ENCODE assay signal across 10 cellular contexts in genomic region chr1:65425697-65426096, GRCh38. TPM values are rescaled to one million over a fixed set of nuclear protein-coding genes. Genes with fewer than 3 reads are reported as not detected.
DNase-seq lines count a peak whose midpoint lies in the region; ATAC-seq and TF ChIP-seq lines count a peak whose summit lies in the region.
"Had no signal": no experiment of that assay in that cellular context is flagged by ENCODE, and none has a peak within 500 bp of the region (broad histone marks: within the 10 kb centered on the region; RNA-seq: fewer than 3 reads in every experiment).

No MANE protein-coding gene starts in this region.

- H3K4me3 ChIP-seq in epithelial cell of proximal tubule (ENCODE audit: low read depth, low read length) = no peak overlapping the region
- H3K4me3 ChIP-seq: upper lobe of right lung had no signal

- DNase-seq in GM04503 (ENCODE audit: low read depth) (peak; percentile 94), RPMI7951 (ENCODE audit: low read depth) (peak; percentile 84), epithelial cell of proximal tubule (ENCODE audit: low read depth) (peak; percentile 96), non-pigmented ciliary epithelial cell (ENCODE audit: low read depth) (peak; percentile 67), ecto neural progenitor cell (ENCODE audit: low spot score) (no peak), DMS 273 (lab: John Stamatoyannopoulos, UW; ENCODE audit: unreplicated experiment) (no peak)
- DNase-seq in naive thymus-derived CD8-positive, alpha-beta T cell = no peak
- DNase-seq in stimulated activated effector memory CD8-positive, alpha-beta T cell treated with anti-CD3 and anti-CD28 coated beads, Interleukin-12 subunit alpha, Interleukin-12 subunit beta, amount 100 ng/mL, for 72 hours (ENCODE audit: low spot score in 2 of 2) = no peak
- DNase-seq: upper lobe of right lung had no signal

- no peak for TF ChIP-seq CTCF in epithelial cell of proximal tubule (conservative IDR thresholded peaks at IDR 0.05; ENCODE audit: low read depth, low read length)

- H3K4me1 Mint-ChIP-seq in naive thymus-derived CD8-positive, alpha-beta T cell = peaks cover 7 to 22% (median 9%) of the 10 kb centered on the region in 4 donors
- peaks cover 29% of the 10 kb centered on the region for H3K4me1 Mint-ChIP-seq in stimulated activated effector memory CD8-positive, alpha-beta T cell treated with anti-CD3 and anti-CD28 coated beads, Interleukin-12 subunit alpha, Interleukin-12 subunit beta, amount 100 ng/mL, for 72 hours

- peak overlapping the region in 2 of 10 donors; percentile 5 to 21 for H3K27ac Mint-ChIP-seq in naive thymus-derived CD8-positive, alpha-beta T cell
- H3K27ac Mint-ChIP-seq in stimulated activated effector memory CD8-positive, alpha-beta T cell treated with anti-CD3 and anti-CD28 coated beads, Interleukin-12 subunit alpha, Interleukin-12 subunit beta, amount 100 ng/mL, for 72 hours = no peak overlapping the region

- H3K27me3 Mint-ChIP-seq in naive thymus-derived CD8-positive, alpha-beta T cell = no peaks in the 10 kb centered on the region

- no peak overlapping the region for H3K4me3 Mint-ChIP-seq in naive thymus-derived CD8-positive, alpha-beta T cell
- H3K4me3 Mint-ChIP-seq in stimulated activated effector memory CD8-positive, alpha-beta T cell treated with anti-CD3 and anti-CD28 coated beads, Interleukin-12 subunit alpha, Interleukin-12 subunit beta, amount 100 ng/mL, for 72 hours = no peak overlapping the region

- no peaks in the 10 kb centered on the region for H3K9me3 Mint-ChIP-seq in naive thymus-derived CD8-positive, alpha-beta T cell
- no peaks in the 10 kb centered on the region for H3K9me3 Mint-ChIP-seq in stimulated activated effector memory CD8-positive, alpha-beta T cell treated with anti-CD3 and anti-CD28 coated beads, Interleukin-12 subunit alpha, Interleukin-12 subunit beta, amount 100 ng/mL, for 72 hours

- POLR2A ChIA-PET in naive thymus-derived CD8-positive, alpha-beta T cell (lab: Charles Lee) = no interaction called here

- ATAC-seq in naive thymus-derived CD8-positive, alpha-beta T cell = no peak
- ATAC-seq in stimulated activated effector memory CD8-positive, alpha-beta T cell treated with anti-CD3 and anti-CD28 coated beads, Interleukin-12 subunit alpha, Interleukin-12 subunit beta, amount 100 ng/mL, for 72 hours = no peak
- ATAC-seq: esophagus mucosa, upper lobe of right lung had no signal

- H3K36me3 Mint-ChIP-seq in naive thymus-derived CD8-positive, alpha-beta T cell = peaks cover 6 to 38% (median 9%) of the 10 kb centered on the region in 3 donors
- H3K36me3 Mint-ChIP-seq in stimulated activated effector memory CD8-positive, alpha-beta T cell treated with anti-CD3 and anti-CD28 coated beads, Interleukin-12 subunit alpha, Interleukin-12 subunit beta, amount 100 ng/mL, for 72 hours = peaks cover 55% of the 10 kb centered on the region

RNA-seq across cellular contexts. Expression of gene LEPR, which starts 5.2 kb away (rescaled TPM):
- total RNA-seq in RPMI7951 (2014; rRNA removed; shearing (Covaris generic)) = 8.5 and 10.9 TPM in 2 replicates
- 10.6 and 12.4 TPM in 2 replicates for total RNA-seq in epithelial cell of proximal tubule
- 1 to 10 TPM; 3.3 to 3.8 TPM for total RNA-seq in naive thymus-derived CD8-positive, alpha-beta T cell
- polyA plus RNA-seq in naive thymus-derived CD8-positive, alpha-beta T cell = 1 to 10 TPM; 1.6 to 2.4 (median 1.8) TPM

RNA-seq across cellular contexts. Expression of gene LEPROT, which starts 5.2 kb away (rescaled TPM):
- total RNA-seq in RPMI7951 (2014; rRNA removed; shearing (Covaris generic)) = 42.7 and 56.4 TPM in 2 replicates
- 47.3 and 71.7 TPM in 2 replicates for total RNA-seq in epithelial cell of proximal tubule
- total RNA-seq in naive thymus-derived CD8-positive, alpha-beta T cell = 10 to 100 TPM; 29.7 to 36.4 TPM
- 10 to 100 TPM; 10.6 to 16.6 (median 13.9) TPM for polyA plus RNA-seq in naive thymus-derived CD8-positive, alpha-beta T cell

Comparison
In these comparisons a context has a peak if more than half of its experiments do, and no peak if none do; other contexts are left out.
1. DNase-seq: peak in GM04503 (single experiment), RPMI7951 (single experiment), epithelial cell of proximal tubule (single experiment) and non-pigmented ciliary epithelial cell (single experiment); none in ecto neural progenitor cell (single experiment), naive thymus-derived CD8-positive, alpha-beta T cell (0 of 10), stimulated activated effector memory CD8-positive, alpha-beta T cell treated with anti-CD3 and anti-CD28 coated beads, Interleukin-12 subunit alpha, Interleukin-12 subunit beta, amount 100 ng/mL, for 72 hours (0 of 2) and DMS 273 (single experiment).